ENCODE assay signal across 20 cellular contexts in genomic region chr15:32642667-32643425, GRCh38. TPM values are rescaled to one million over a fixed set of nuclear protein-coding genes. Genes with fewer than 3 reads are reported as not detected.
DNase-seq lines count a peak whose midpoint lies in the region; ATAC-seq and TF ChIP-seq lines count a peak whose summit lies in the region.
"Had no signal": no experiment of that assay in that cellular context is flagged by ENCODE, and none has a peak within 500 bp of the region (broad histone marks: within the 10 kb centered on the region; RNA-seq: fewer than 3 reads in every experiment).

No MANE protein-coding gene starts in this region.

- no peaks in the 10 kb centered on the region for H3K9me3 Mint-ChIP-seq in glutamatergic neuron (ENCODE audit: unreplicated experiment)
- H3K9me3 Mint-ChIP-seq: activated CD4-positive, alpha-beta memory T cell treated with anti-CD3 and anti-CD28 coated beads, Interleukin-2, amount 10 ng/mL, durations not matched to agents 7 days and 5 days; activated T-helper 2 cell treated with anti-CD3 and anti-CD28 coated beads, Interferon-gamma antibody, Interleukin-2, Interleukin-4, amounts not matched to agents 10 μg/mL and 5 μg/mL and 100 μg/mL, durations not matched to agents 14 hours and 24 hours and 36 hours; CD4-positive, CD25-positive, alpha-beta regulatory T cell; naive thymus-derived CD4-positive, alpha-beta T cell had no signal

- H3K27ac Mint-ChIP-seq in glutamatergic neuron (ENCODE audit: unreplicated experiment) = no peak overlapping the region
- H3K27ac Mint-ChIP-seq: activated CD4-positive, alpha-beta memory T cell treated with anti-CD3 and anti-CD28 coated beads, Interleukin-2, amount 10 ng/mL, durations not matched to agents 7 days and 5 days; activated T-helper 2 cell treated with anti-CD3 and anti-CD28 coated beads, Interferon-gamma antibody, Interleukin-2, Interleukin-4, amounts not matched to agents 10 μg/mL and 5 μg/mL and 100 μg/mL, durations not matched to agents 14 hours and 24 hours and 36 hours; CD4-positive, CD25-positive, alpha-beta regulatory T cell; naive thymus-derived CD4-positive, alpha-beta T cell had no signal

- H3K4me2 ChIP-seq in smooth muscle cell = no peak overlapping the region
- H3K4me2 ChIP-seq: KMS-11 had no signal

- H3K79me2 ChIP-seq in smooth muscle cell (ENCODE audit: low read depth) = no peaks in the 10 kb centered on the region

- no peaks in the 10 kb centered on the region for H3F3A ChIP-seq in smooth muscle cell (ENCODE audit: low read depth)

- H3K9me3 ChIP-seq in smooth muscle cell (replicated peaks; ENCODE audit: low read depth) = no peaks in the 10 kb centered on the region
- H3K9me3 ChIP-seq: adrenal gland had no signal

- WGBS in smooth muscle cell (ENCODE audit: low lambda C conversion rate) = 67% methylated on average over 5 of the region's 5 CpGs

- H3K27ac ChIP-seq in smooth muscle cell (ENCODE audit: low read depth) = no peak overlapping the region
- H3K27ac ChIP-seq: adrenal gland, KMS-11 had no signal

- no peak overlapping the region for H3K9ac ChIP-seq in smooth muscle cell (ENCODE audit: low read depth)
- H3K9ac ChIP-seq: KMS-11 had no signal

- TF ChIP-seq CTCF in glutamatergic neuron (IDR thresholded peaks at IDR 0.05; ENCODE audit: partially characterized antibody, unreplicated experiment) = no peak
- TF ChIP-seq CTCF in smooth muscle cell (IDR thresholded peaks at IDR 0.05; ENCODE audit: borderline replicate concordance, insufficient read depth, poor library complexity, severe bottlenecking) = no peak

- H3K36me3 Mint-ChIP-seq in glutamatergic neuron (ENCODE audit: unreplicated experiment) = no peaks in the 10 kb centered on the region

- peak; percentile 34 for DNase-seq in NCI-H510A treated with DMSO at 0.1 percent for 48 hours (lab: John Stamatoyannopoulos, UW)
- no peak for DNase-seq in NCI-H510A (lab: John Stamatoyannopoulos, UW)
- DNase-seq in NCI-H69 (lab: John Stamatoyannopoulos, UW) = peak; percentile 87
- no peak for DNase-seq in glutamatergic neuron
- no peak for DNase-seq in smooth muscle cell (lab: John Stamatoyannopoulos, UW; ENCODE audit: unreplicated experiment)
- no peak for DNase-seq in NOMO-1 (lab: John Stamatoyannopoulos, UW; ENCODE audit: unreplicated experiment in 2 of 2)
- DNase-seq: activated CD4-positive, alpha-beta memory T cell treated with anti-CD3 and anti-CD28 coated beads, Interleukin-2, amount 10 ng/mL, durations not matched to agents 7 days and 5 days; adrenal gland; CD4-positive, CD25-positive, alpha-beta regulatory T cell; foreskin fibroblast; naive thymus-derived CD4-positive, alpha-beta T cell; NCI-H1105 treated with DMSO at 0.1 percent for 48 hours; NCI-H524 treated with DMSO at 0.1 percent for 48 hours; stimulated activated CD4-positive, alpha-beta T cell treated with anti-CD3 and anti-CD28 coated beads, Interleukin-15, amount 100 ng/mL, for 24 hours; stimulated activated naive CD8-positive, alpha-beta T cell treated with anti-CD3 and anti-CD28 coated beads, Interleukin-15, Interleukin-2, amounts not matched to agents 100 U/mL and 50 U/mL, for 24 hours; SW 1271 had no signal

- H3K27me3 ChIP-seq in smooth muscle cell (ENCODE audit: low read depth) = no peaks in the 10 kb centered on the region
- H3K27me3 ChIP-seq: adrenal gland had no signal

- no peaks in the 10 kb centered on the region for H3K4me1 ChIP-seq in smooth muscle cell (ENCODE audit: low read depth)
- H3K4me1 ChIP-seq: adrenal gland had no signal

- H3K4me3 Mint-ChIP-seq in glutamatergic neuron (ENCODE audit: unreplicated experiment) = peak overlapping the region; percentile 68
- H3K4me3 Mint-ChIP-seq: activated CD4-positive, alpha-beta memory T cell treated with anti-CD3 and anti-CD28 coated beads, Interleukin-2, amount 10 ng/mL, durations not matched to agents 7 days and 5 days; CD4-positive, CD25-positive, alpha-beta regulatory T cell; naive thymus-derived CD4-positive, alpha-beta T cell had no signal

- H3K36me3 ChIP-seq in smooth muscle cell (ENCODE audit: low read depth) = no peaks in the 10 kb centered on the region
- H3K36me3 ChIP-seq: adrenal gland had no signal

- H3K4me1 Mint-ChIP-seq in glutamatergic neuron (ENCODE audit: low read depth, unreplicated experiment) = peaks cover 9% of the 10 kb centered on the region

- no peak for ATAC-seq in GM21576 (IDR thresholded peaks at IDR 0.05; ENCODE audit: unreplicated experiment)
- no peak for ATAC-seq in HG03439 (IDR thresholded peaks at IDR 0.05; ENCODE audit: unreplicated experiment)
- ATAC-seq: naive thymus-derived CD4-positive, alpha-beta T cell; stimulated activated naive CD8-positive, alpha-beta T cell treated with anti-CD3 and anti-CD28 coated beads, Interleukin-15, Interleukin-2, amounts not matched to agents 100 U/mL and 50 U/mL, for 24 hours had no signal

- peaks cover 2% of the 10 kb centered on the region for H3K27me3 Mint-ChIP-seq in glutamatergic neuron (ENCODE audit: unreplicated experiment)
- H3K27me3 Mint-ChIP-seq: activated CD4-positive, alpha-beta memory T cell treated with anti-CD3 and anti-CD28 coated beads, Interleukin-2, amount 10 ng/mL, durations not matched to agents 7 days and 5 days; CD4-positive, CD25-positive, alpha-beta regulatory T cell had no signal

- no peaks in the 10 kb centered on the region for H4K20me1 ChIP-seq in smooth muscle cell (ENCODE audit: low read depth)

- H2AFZ ChIP-seq in smooth muscle cell (ENCODE audit: low read depth) = peak overlapping the region; percentile 32

- H3K4me3 ChIP-seq in smooth muscle cell = no peak overlapping the region
- H3K4me3 ChIP-seq: adrenal gland had no signal

RNA-seq across cellular contexts. Expression of gene SCG5, which starts 1.3 kb away (rescaled TPM):
- total RNA-seq in glutamatergic neuron (ENCODE audit: unreplicated experiment) (46.0 TPM), smooth muscle cell (19.5 and 37.2 TPM in 2 replicates)
- polyA plus RNA-seq in smooth muscle cell = 19.4 and 34.7 TPM in 2 replicates

RNA-seq across cellular contexts. Expression of gene ARHGAP11A, which starts 27.5 kb away (rescaled TPM):
- total RNA-seq in glutamatergic neuron (ENCODE audit: unreplicated experiment) = 8.9 TPM
- total RNA-seq in smooth muscle cell = 9.0 and 9.1 TPM in 2 replicates
- 6.0 and 7.8 TPM in 2 replicates for polyA plus RNA-seq in smooth muscle cell

RNA-seq across cellular contexts. Expression of gene GOLGA8N, which starts 49.6 kb away (rescaled TPM):
- not detected for total RNA-seq in glutamatergic neuron (ENCODE audit: unreplicated experiment)
- 3.1 and 4.1 TPM in 2 replicates for total RNA-seq in smooth muscle cell
- polyA plus RNA-seq in smooth muscle cell = 0.39 and 0.40 TPM in 2 replicates

Comparison
In these comparisons a context has a peak if more than half of its experiments do, and no peak if none do; other contexts are left out.
1. DNase-seq: peak in NCI-H510A treated with DMSO at 0.1 percent for 48 hours (single experiment) and NCI-H69 (single experiment); none in NCI-H510A (single experiment), glutamatergic neuron (single experiment), smooth muscle cell (single experiment) and NOMO-1 (0 of 2).